ENCODE assay signal across 8 cellular contexts in the genomic region with DNA sequence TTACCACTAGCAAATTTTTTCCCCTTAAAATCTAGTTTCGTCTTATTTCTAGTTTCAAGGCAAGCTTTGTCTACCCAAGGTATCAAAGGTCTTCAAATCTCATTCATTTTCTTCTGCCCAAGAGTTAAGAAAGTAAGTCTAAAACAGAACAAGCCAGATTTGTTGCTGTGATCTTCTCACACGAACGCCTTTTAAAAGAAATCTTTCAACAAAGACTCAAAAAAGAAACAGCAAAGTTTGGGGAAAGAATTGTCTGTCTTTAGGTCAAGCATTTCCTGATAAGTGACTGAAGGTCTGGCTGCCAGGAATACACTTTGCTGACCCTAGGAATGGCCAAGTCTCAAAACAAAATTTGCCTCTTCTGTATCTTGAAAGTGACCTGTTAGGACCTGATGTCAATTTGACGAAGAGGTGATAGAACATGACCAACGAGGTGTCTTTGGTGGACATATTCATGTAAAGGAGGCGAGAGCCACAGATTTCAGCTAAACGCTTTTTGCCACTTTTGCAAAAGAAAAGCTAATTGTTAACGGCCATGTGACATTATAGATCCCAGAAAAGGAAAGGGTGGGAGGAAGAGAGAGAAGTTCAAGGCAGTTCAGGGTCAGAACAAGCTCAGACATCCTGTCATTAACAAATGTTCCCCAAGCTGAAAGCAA. TPM values are rescaled to one million over a fixed set of nuclear protein-coding genes. Genes with fewer than 3 reads are reported as not detected.
A peak's percentile ranks its signal among the peaks of the same experiment; 100 is the strongest.
DNase-seq lines count a peak whose midpoint lies in the region; ATAC-seq, FAIRE-seq and TF ChIP-seq lines count a peak whose summit lies in the region.

No MANE protein-coding gene starts in this region.

- peak overlapping the region; percentile 94 for H3K27ac Mint-ChIP-seq in activated naive CD8-positive, alpha-beta T cell treated with anti-CD3 and anti-CD28 coated beads, Interleukin-2, amount 10 ng/mL, durations not matched to agents 7 days and 5 days

- no peak for DNase-seq in AG09309 (ENCODE audit: low read depth)
- no peak for DNase-seq in H54 (ENCODE audit: insufficient read length, low spot score)
- no peak for DNase-seq in activated naive CD8-positive, alpha-beta T cell treated with anti-CD3 and anti-CD28 coated beads, Interleukin-2, amount 10 ng/mL, durations not matched to agents 7 days and 5 days
- DNase-seq in spleen = no peak
- no peak for DNase-seq in iPS-NIHi7 (ENCODE audit: extremely low spot score)
- DNase-seq in NCI-H2171 treated with DMSO at 0.1 percent for 48 hours (lab: John Stamatoyannopoulos, UW) = no peak

- no peak for TF ChIP-seq POLR2A in H54 (IDR thresholded peaks at IDR 0.05; ENCODE audit: low read depth, low read length)
- TF ChIP-seq POLR2A in spleen (IDR thresholded peaks at IDR 0.05) = no peak

- H3K9me3 Mint-ChIP-seq in activated naive CD8-positive, alpha-beta T cell treated with anti-CD3 and anti-CD28 coated beads, Interleukin-2, amount 10 ng/mL, durations not matched to agents 7 days and 5 days = no peaks in the 10 kb centered on the region

- WGBS in spleen, 5 donors = 1 to 4% (median 2%) methylated on average over 8 of the region's 8 CpGs

- peaks cover 0 to 3% (median 0%) of the 10 kb centered on the region in 6 donors for H3K36me3 ChIP-seq in spleen

- H3K36me3 Mint-ChIP-seq in activated naive CD8-positive, alpha-beta T cell treated with anti-CD3 and anti-CD28 coated beads, Interleukin-2, amount 10 ng/mL, durations not matched to agents 7 days and 5 days = peaks cover 5% of the 10 kb centered on the region

- FAIRE-seq in H54 (lab: Jason Lieb, UNC) = peak; percentile 38

- H3K4me3 ChIP-seq in AG09309 (ENCODE audit: control insufficient read depth, low read depth, low read length) = peak overlapping the region; percentile 80
- H3K4me3 ChIP-seq in iPS-11a (ENCODE audit: low read depth, low read length) = peak overlapping the region; percentile 76
- H3K4me3 ChIP-seq in spleen = peak overlapping the region; percentile 71 to 96 (median 88)

- no peak for ATAC-seq in activated naive CD8-positive, alpha-beta T cell treated with anti-CD3 and anti-CD28 coated beads, Interleukin-2, amount 10 ng/mL, durations not matched to agents 7 days and 5 days (ENCODE audit: low read depth)
- ATAC-seq in HG02970 (IDR thresholded peaks at IDR 0.05; ENCODE audit: low FRiP score, unreplicated experiment) = no peak

- TF ChIP-seq CTCF in AG09309 (IDR thresholded peaks at IDR 0.05; ENCODE audit: control insufficient read depth, insufficient read depth, low read depth, low read length, missing control alignments) (no peak), spleen (IDR thresholded peaks at IDR 0.05 in 8 of 11, conservative IDR thresholded peaks at IDR 0.05 in 3 of 11) (no peak)

- intact Hi-C loops in spleen (cut with DNase I; ENCODE audit: low total_unique reads) = loop anchor here (10.0 kb wide), 1 partner anchor 174 kb away; no protein-coding TSS in a partner anchor

- POLR2A ChIA-PET in activated naive CD8-positive, alpha-beta T cell treated with anti-CD3 and anti-CD28 coated beads, Interleukin-2, amount 10 ng/mL, durations not matched to agents 7 days and 5 days (lab: Charles Lee) = interaction anchor here (0.7 to 4.2 kb wide), 19 partner anchors 10 to 363 kb away, joined by 3 to 29 read pairs (median 7); no protein-coding TSS in a partner anchor

- peak overlapping the region; percentile 98 to 100 (median 99) for H3K27ac ChIP-seq in spleen

- H3K4me1 ChIP-seq in spleen = peaks cover 35 to 75% (median 54%) of the 10 kb centered on the region in 6 donors

- no peaks in the 10 kb centered on the region for H3K9me3 ChIP-seq in spleen

- no peaks in the 10 kb centered on the region for H3K27me3 Mint-ChIP-seq in activated naive CD8-positive, alpha-beta T cell treated with anti-CD3 and anti-CD28 coated beads, Interleukin-2, amount 10 ng/mL, durations not matched to agents 7 days and 5 days

- H3K4me3 Mint-ChIP-seq in activated naive CD8-positive, alpha-beta T cell treated with anti-CD3 and anti-CD28 coated beads, Interleukin-2, amount 10 ng/mL, durations not matched to agents 7 days and 5 days = peak overlapping the region; percentile 97

- H3K27me3 ChIP-seq in spleen (replicated peaks in 1 of 7) = no peaks in the 10 kb centered on the region

- peaks cover 32% of the 10 kb centered on the region for H3K4me1 Mint-ChIP-seq in activated naive CD8-positive, alpha-beta T cell treated with anti-CD3 and anti-CD28 coated beads, Interleukin-2, amount 10 ng/mL, durations not matched to agents 7 days and 5 days

RNA-seq across cellular contexts. Expression of a gene that starts 1.7 kb away (rescaled TPM):
- total RNA-seq in activated naive CD8-positive, alpha-beta T cell treated with anti-CD3 and anti-CD28 coated beads, Interleukin-2, amount 10 ng/mL, durations not matched to agents 7 days and 5 days = 10 to 100 TPM; 51.7 to 60.6 TPM
- total RNA-seq in spleen = 100 to 1,000 TPM in 1 of 7 donors, 10 to 100 TPM in 6; 56.6 to 108 (median 71.6) TPM
- polyA plus RNA-seq in spleen = 10 to 100 TPM; 12.9 to 18.0 (median 15.8) TPM
